ENCODE assay signal across 17 cellular contexts in the genomic region with DNA sequence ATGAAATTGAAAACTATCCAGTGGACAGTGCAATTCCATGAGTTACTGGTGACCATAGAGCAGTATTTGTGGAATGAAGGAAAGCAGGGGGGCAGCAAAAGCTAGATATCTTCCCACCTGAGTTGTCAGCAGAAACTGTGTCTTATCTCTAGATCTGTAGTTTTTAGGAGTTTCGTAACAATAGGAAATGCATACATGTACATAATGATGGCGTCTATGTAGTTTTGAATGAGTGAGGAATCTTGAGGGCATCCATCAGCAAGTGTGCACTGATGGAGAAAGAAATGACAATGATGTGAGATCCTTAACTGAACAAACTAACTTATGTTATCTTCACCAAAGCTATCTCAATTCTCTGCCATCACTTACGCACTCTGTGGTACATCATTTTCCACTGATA.
DNase-seq lines count a peak whose midpoint lies in the region; ATAC-seq, FAIRE-seq and TF ChIP-seq lines count a peak whose summit lies in the region.
"Had no signal": no experiment of that assay in that cellular context is flagged by ENCODE, and none has a peak within 500 bp of the region (broad histone marks: within the 10 kb centered on the region; RNA-seq: fewer than 3 reads in every experiment).

No MANE protein-coding gene starts in this region.

- no peak for ATAC-seq in HG02973 (IDR thresholded peaks at IDR 0.05; ENCODE audit: unreplicated experiment)
- ATAC-seq: HCT116 had no signal

- no peaks in the 10 kb centered on the region for H3K27me3 ChIP-seq in Karpas-422 (ENCODE audit: low read length)
- no peaks in the 10 kb centered on the region for H3K27me3 ChIP-seq in trophoblast cell (ENCODE audit: insufficient read depth, low read length)
- H3K27me3 ChIP-seq in ovary, result no peaks in the 10 kb centered on the region
- H3K27me3 ChIP-seq: BLaER1 had no signal

- no peaks in the 10 kb centered on the region for H4K20me1 ChIP-seq in Karpas-422 (ENCODE audit: insufficient read depth, low read depth, low read length)

- no peaks in the 10 kb centered on the region for H3K9me2 ChIP-seq in Karpas-422 (replicated peaks; ENCODE audit: insufficient read depth, low read length)

- no peaks in the 10 kb centered on the region for H3K79me1 ChIP-seq in trophoblast cell (ENCODE audit: low read length)

- DNase-seq in GM12891 (ENCODE audit: insufficient read length, low spot score) (no peak), Karpas-422 (no peak), NB4 (ENCODE audit: low read depth) (peak; percentile 20), trophoblast cell (peak; percentile 34 to 93), RWPE1 (ENCODE audit: low spot score) (no peak), ovary (no peak)
- DNase-seq: 8988T; CD4-positive, alpha-beta memory T cell; DMS153; DMS79; GDM1; GOT3; H7; HFFc6 had no signal

- H3K36me3 ChIP-seq in Karpas-422 (ENCODE audit: insufficient read depth, low read length) (peaks cover 4% of the 10 kb centered on the region; the same call in 1 of the 2 replicates), trophoblast cell (ENCODE audit: control insufficient read depth in 1 of 2, insufficient read depth in 2 of 2, low read length in 2 of 2) (no peaks in the 10 kb centered on the region), ovary (no peaks in the 10 kb centered on the region)

- H2BK12ac ChIP-seq in trophoblast cell (ENCODE audit: low read length), result no peak overlapping the region

- H2BK120ac ChIP-seq in trophoblast cell (ENCODE audit: insufficient read depth, low read length, poor library complexity), result no peak overlapping the region

- H3K23ac ChIP-seq in trophoblast cell (ENCODE audit: low read length), result no peak overlapping the region

- TF ChIP-seq CTCF in NB4 (IDR thresholded peaks at IDR 0.05; ENCODE audit: low read depth, low read length) (no peak), RWPE1 (conservative IDR thresholded peaks at IDR 0.05; ENCODE audit: low read depth) (no peak), ovary (IDR thresholded peaks at IDR 0.05) (no peak)

- intact Hi-C loops in ovary (cut with DNase I), result no loop called here

- H3K18ac ChIP-seq in trophoblast cell (ENCODE audit: low read length), result no peak overlapping the region

- FAIRE-seq in GM12891 (lab: Jason Lieb, UNC), result peak; percentile 63

- CTCF ChIA-PET in RWPE1 (lab: Yijun Ruan, JAX), result no interaction called here

- H3K9me3 ChIP-seq in Karpas-422 (ENCODE audit: low read length) (no peaks in the 10 kb centered on the region), trophoblast cell (ENCODE audit: insufficient read depth, low read depth, low read length) (no peaks in the 10 kb centered on the region), ovary (no peaks in the 10 kb centered on the region)
- H3K9me3 ChIP-seq: BLaER1 had no signal

- TF ChIP-seq EP300 in ovary (IDR thresholded peaks at IDR 0.05), result no peak

- no peak overlapping the region for H4K8ac ChIP-seq in trophoblast cell (ENCODE audit: low read depth, low read length)

- H3K4ac ChIP-seq in trophoblast cell (ENCODE audit: low read depth, low read length), result no peak overlapping the region

- no peak overlapping the region for H3K14ac ChIP-seq in trophoblast cell (ENCODE audit: low read length)

- H4K12ac ChIP-seq in trophoblast cell (ENCODE audit: low read depth, low read length), result no peak overlapping the region

- H3K4me1 ChIP-seq in Karpas-422 (ENCODE audit: low read length), result peaks cover 85% of the 10 kb centered on the region
- H3K4me1 ChIP-seq in trophoblast cell (ENCODE audit: control insufficient read depth in 1 of 2, insufficient read depth in 2 of 2, low read length in 2 of 2), result peaks cover 0 to 3% of the 10 kb centered on the region in 2 experiments
- no peaks in the 10 kb centered on the region for H3K4me1 ChIP-seq in ovary (ENCODE audit: insufficient read depth)
- H3K4me1 ChIP-seq: BLaER1 had no signal

- WGBS in trophoblast cell (ENCODE audit: extremely low coverage, insufficient coverage, insufficient read length), result no CpG with 5 or more reads among the region's 3 CpGs
- 98 to 100% (median 98%) methylated on average over 3 of the region's 3 CpGs for WGBS in ovary, 3 donors

- H3K27ac ChIP-seq in Karpas-422 (ENCODE audit: low read length) (peak overlapping the region; percentile 64; the same call in 1 of the 2 replicates), trophoblast cell (ENCODE audit: low read depth, low read length) (no peak overlapping the region), RWPE1 (no peak overlapping the region), ovary (no peak overlapping the region)
- H3K27ac ChIP-seq: BLaER1 had no signal

- no peak overlapping the region for H2BK5ac ChIP-seq in trophoblast cell (ENCODE audit: low read depth, low read length, poor library complexity)

- H3K4me3 ChIP-seq in Karpas-422 (ENCODE audit: low read length) (no peak overlapping the region), NB4 (ENCODE audit: low read depth, low read length) (no peak overlapping the region), trophoblast cell (ENCODE audit: low read depth, low read length) (no peak overlapping the region), ovary (no peak overlapping the region)
- H3K4me3 ChIP-seq: BLaER1 had no signal

- no peak overlapping the region for H4K91ac ChIP-seq in trophoblast cell (ENCODE audit: low read depth, low read length)

- H3K4me2 ChIP-seq in Karpas-422 (ENCODE audit: low read depth, low read length, poor library complexity, severe bottlenecking), result no peak overlapping the region
- H3K4me2 ChIP-seq in trophoblast cell (ENCODE audit: low read length), result no peak overlapping the region
- H3K4me2 ChIP-seq: BLaER1 had no signal

- TF ChIP-seq POLR2A in GM12891 (IDR thresholded peaks at IDR 0.05; ENCODE audit: low read depth, low read length) (no peak), NB4 (IDR thresholded peaks at IDR 0.05; ENCODE audit: extremely low read depth, insufficient read length) (no peak), ovary (IDR thresholded peaks at IDR 0.05) (no peak)

- H2AFZ ChIP-seq in Karpas-422 (ENCODE audit: low read length) (no peak overlapping the region), trophoblast cell (ENCODE audit: insufficient read depth, low read length, poor library complexity) (no peak overlapping the region)

- peaks cover 98% of the 10 kb centered on the region for H3K79me2 ChIP-seq in Karpas-422 (ENCODE audit: low read length)
- no peaks in the 10 kb centered on the region for H3K79me2 ChIP-seq in trophoblast cell (ENCODE audit: control insufficient read depth, insufficient read depth, low read length, poor library complexity)

- H3K9ac ChIP-seq in Karpas-422 (ENCODE audit: low read length), result no peak overlapping the region
- no peak overlapping the region for H3K9ac ChIP-seq in trophoblast cell (ENCODE audit: low read length)
- H3K9ac ChIP-seq: BLaER1 had no signal

- POLR2A ChIA-PET in RWPE1 (lab: Yijun Ruan, JAX; ENCODE audit: low non-redundant PET), result no interaction called here

- H2AK5ac ChIP-seq in trophoblast cell (ENCODE audit: low read length), result no peak overlapping the region

TF ChIP-seq in GM12891, 5 proteins besides CTCF, POLR2A, EP300 and RAD21:
- TF ChIP-seq PAX5 (IDR thresholded peaks at IDR 0.05; ENCODE audit: insufficient read depth, low read length, severe bottlenecking) (no peak), SPI1 (IDR thresholded peaks at IDR 0.05; ENCODE audit: low read depth, low read length) (no peak), POLR2AphosphoS5 (IDR thresholded peaks at IDR 0.05; ENCODE audit: low read depth, low read length) (no peak), TAF1 (IDR thresholded peaks at IDR 0.05; ENCODE audit: low read depth, low read length) (no peak), POU2F2 (IDR thresholded peaks at IDR 0.05; ENCODE audit: low read depth, low read length) (no peak)
TF ChIP-seq in GM12891: peak in this region for 0.

Comparison
In these comparisons a context has a peak if more than half of its experiments do, and no peak if none do; other contexts are left out.
1. DNase-seq: peak in NB4 (single experiment) and trophoblast cell (2 of 2); none in GM12891 (single experiment), Karpas-422 (single experiment), RWPE1 (single experiment) and ovary (0 of 5).